ENCODE assay signal across 1 cellular context in the genomic region with DNA sequence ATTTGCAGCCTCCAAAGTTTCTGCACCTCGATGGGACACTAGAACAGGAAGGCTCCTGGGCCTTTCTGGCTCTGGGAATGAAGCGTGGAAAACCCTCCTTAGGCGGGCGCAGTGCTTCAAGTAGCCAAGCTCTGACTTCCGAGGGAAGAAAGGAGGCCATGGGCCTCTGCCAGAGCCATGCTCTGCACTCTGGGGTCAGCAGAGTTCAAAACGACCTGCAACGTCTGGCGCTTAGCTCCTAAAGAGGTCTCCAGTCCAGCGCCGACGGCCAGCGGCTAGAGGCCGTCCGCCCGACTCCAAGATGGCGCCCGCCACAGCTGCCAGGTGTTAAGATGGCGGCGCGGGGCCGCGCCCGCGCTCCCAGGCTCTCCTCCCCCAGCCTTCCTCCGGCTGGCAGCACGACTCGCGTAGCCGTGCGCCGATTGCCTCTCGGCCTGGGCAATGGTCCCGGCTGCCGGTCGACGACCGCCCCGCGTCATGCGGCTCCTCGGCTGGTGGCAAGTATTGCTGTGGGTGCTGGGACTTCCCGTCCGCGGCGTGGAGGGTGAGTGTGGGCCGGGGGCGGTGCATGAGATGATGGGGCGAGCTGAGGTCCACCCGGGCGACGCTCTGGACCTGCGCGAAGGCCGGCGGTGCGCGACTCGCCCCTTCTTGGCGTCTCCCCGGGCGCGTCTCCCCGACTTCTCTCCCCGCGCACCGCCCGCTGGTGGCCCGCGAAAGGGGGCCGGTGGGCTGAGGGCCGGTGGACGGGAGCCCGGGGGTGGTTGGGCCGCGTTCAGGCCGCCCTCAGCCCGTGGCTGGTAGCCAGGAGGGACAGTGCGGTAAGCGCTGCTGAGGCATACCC.
TF ChIP-seq lines count a peak whose summit lies in the region.

A gene with protein sequence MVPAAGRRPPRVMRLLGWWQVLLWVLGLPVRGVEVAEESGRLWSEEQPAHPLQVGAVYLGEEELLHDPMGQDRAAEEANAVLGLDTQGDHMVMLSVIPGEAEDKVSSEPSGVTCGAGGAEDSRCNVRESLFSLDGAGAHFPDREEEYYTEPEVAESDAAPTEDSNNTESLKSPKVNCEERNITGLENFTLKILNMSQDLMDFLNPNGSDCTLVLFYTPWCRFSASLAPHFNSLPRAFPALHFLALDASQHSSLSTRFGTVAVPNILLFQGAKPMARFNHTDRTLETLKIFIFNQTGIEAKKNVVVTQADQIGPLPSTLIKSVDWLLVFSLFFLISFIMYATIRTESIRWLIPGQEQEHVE (plus strand): TSS at position 385 of the 844 bp plus-strand sequence. CDS start 57 bp downstream, at position 442.

TF ChIP-seq in HepG2, 621 proteins besides CTCF, POLR2A, EP300 and RAD21 (continued from another document and continues in another):
- TF ChIP-seq, protein P1, sequence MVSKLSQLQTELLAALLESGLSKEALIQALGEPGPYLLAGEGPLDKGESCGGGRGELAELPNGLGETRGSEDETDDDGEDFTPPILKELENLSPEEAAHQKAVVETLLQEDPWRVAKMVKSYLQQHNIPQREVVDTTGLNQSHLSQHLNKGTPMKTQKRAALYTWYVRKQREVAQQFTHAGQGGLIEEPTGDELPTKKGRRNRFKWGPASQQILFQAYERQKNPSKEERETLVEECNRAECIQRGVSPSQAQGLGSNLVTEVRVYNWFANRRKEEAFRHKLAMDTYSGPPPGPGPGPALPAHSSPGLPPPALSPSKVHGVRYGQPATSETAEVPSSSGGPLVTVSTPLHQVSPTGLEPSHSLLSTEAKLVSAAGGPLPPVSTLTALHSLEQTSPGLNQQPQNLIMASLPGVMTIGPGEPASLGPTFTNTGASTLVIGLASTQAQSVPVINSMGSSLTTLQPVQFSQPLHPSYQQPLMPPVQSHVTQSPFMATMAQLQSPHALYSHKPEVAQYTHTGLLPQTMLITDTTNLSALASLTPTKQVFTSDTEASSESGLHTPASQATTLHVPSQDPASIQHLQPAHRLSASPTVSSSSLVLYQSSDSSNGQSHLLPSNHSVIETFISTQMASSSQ (IDR thresholded peaks at IDR 0.05; ENCODE audit: low read depth), result no peak
- TF ChIP-seq, protein P1 (CRISPR knock-in tag; IDR thresholded peaks at IDR 0.05; ENCODE audit: borderline replicate concordance), result peak; percentile 77
- TF ChIP-seq ZNF143 (CRISPR knock-in tag; IDR thresholded peaks at IDR 0.05) (peak; percentile 63), ASH2L (IDR thresholded peaks at IDR 0.05; ENCODE audit: insufficient read length, low read depth, low read length) (peak; percentile 86), MXD4 (CRISPR knock-in tag; IDR thresholded peaks at IDR 0.05) (peak; percentile 75), ZNF274 (CRISPR knock-in tag; IDR thresholded peaks at IDR 0.05) (peak; percentile 84; the same call in 1 of the 2 replicates), ZFP90 (CRISPR knock-in tag; IDR thresholded peaks at IDR 0.05; ENCODE audit: borderline replicate concordance) (peak; percentile 90; the same call in 1 of the 2 replicates), CEBPB (IDR thresholded peaks at IDR 0.05; ENCODE audit: borderline replicate concordance, low read depth, low read length) (no peak), POLR2AphosphoS5 (IDR thresholded peaks at IDR 0.05; ENCODE audit: low read depth, low read length) (peak; percentile 80), TAF1 (CRISPR knock-in tag; IDR thresholded peaks at IDR 0.05) (peak; percentile 100), SIN3B (IDR thresholded peaks at IDR 0.05; ENCODE audit: low read length) (no peak), ZFAT (CRISPR knock-in tag; conservative IDR thresholded peaks at IDR 0.05) (peak; percentile 70; the same call in 1 of the 2 replicates), MYNN (CRISPR knock-in tag; IDR thresholded peaks at IDR 0.05; ENCODE audit: low read depth) (no peak), ZNF510 (CRISPR knock-in tag; IDR thresholded peaks at IDR 0.05; ENCODE audit: low read depth) (peak; percentile 88; the same call in 1 of the 2 replicates), RORA (CRISPR knock-in tag; IDR thresholded peaks at IDR 0.05) (no peak), NCOA1 (CRISPR knock-in tag; IDR thresholded peaks at IDR 0.05) (no peak; the same call in 1 of the 2 replicates), ZNF776 (CRISPR knock-in tag; IDR thresholded peaks at IDR 0.05) (peak; percentile 97), ATRX (CRISPR knock-in tag; IDR thresholded peaks at IDR 0.05; ENCODE audit: borderline replicate concordance) (no peak), RXRB (CRISPR knock-in tag; IDR thresholded peaks at IDR 0.05; ENCODE audit: borderline replicate concordance) (peak; percentile 83), ZNF382 (CRISPR knock-in tag; IDR thresholded peaks at IDR 0.05; ENCODE audit: borderline replicate concordance) (no peak), ELF3 (CRISPR knock-in tag; IDR thresholded peaks at IDR 0.05) (peak; percentile 70)
- TF ChIP-seq, protein P2, sequence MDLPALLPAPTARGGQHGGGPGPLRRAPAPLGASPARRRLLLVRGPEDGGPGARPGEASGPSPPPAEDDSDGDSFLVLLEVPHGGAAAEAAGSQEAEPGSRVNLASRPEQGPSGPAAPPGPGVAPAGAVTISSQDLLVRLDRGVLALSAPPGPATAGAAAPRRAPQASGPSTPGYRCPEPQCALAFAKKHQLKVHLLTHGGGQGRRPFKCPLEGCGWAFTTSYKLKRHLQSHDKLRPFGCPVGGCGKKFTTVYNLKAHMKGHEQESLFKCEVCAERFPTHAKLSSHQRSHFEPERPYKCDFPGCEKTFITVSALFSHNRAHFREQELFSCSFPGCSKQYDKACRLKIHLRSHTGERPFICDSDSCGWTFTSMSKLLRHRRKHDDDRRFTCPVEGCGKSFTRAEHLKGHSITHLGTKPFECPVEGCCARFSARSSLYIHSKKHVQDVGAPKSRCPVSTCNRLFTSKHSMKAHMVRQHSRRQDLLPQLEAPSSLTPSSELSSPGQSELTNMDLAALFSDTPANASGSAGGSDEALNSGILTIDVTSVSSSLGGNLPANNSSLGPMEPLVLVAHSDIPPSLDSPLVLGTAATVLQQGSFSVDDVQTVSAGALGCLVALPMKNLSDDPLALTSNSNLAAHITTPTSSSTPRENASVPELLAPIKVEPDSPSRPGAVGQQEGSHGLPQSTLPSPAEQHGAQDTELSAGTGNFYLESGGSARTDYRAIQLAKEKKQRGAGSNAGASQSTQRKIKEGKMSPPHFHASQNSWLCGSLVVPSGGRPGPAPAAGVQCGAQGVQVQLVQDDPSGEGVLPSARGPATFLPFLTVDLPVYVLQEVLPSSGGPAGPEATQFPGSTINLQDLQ (CRISPR knock-in tag; IDR thresholded peaks at IDR 0.05), result no peak
- TF ChIP-seq, protein P3, sequence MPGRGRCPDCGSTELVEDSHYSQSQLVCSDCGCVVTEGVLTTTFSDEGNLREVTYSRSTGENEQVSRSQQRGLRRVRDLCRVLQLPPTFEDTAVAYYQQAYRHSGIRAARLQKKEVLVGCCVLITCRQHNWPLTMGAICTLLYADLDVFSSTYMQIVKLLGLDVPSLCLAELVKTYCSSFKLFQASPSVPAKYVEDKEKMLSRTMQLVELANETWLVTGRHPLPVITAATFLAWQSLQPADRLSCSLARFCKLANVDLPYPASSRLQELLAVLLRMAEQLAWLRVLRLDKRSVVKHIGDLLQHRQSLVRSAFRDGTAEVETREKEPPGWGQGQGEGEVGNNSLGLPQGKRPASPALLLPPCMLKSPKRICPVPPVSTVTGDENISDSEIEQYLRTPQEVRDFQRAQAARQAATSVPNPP (CRISPR knock-in tag; IDR thresholded peaks at IDR 0.05), result no peak
- TF ChIP-seq, protein P4, sequence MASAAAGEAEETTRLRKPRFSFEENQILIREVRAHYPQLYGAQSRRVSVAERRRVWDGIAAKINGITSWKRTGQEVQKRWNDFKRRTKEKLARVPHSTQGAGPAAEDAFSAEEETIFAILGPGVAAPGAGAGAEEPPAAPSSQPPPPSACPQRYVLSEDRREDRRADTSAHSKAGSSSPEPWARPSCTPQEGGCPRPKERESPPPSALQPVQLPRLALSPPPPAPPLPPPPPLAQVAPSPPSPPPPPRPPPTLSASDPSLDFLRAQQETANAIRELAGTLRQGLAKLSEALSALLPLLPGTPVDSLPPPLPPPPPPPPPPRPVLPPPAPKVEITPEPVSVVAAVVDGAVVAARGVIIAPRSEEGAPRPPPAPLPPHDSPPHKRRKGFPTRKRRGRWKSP (CRISPR knock-in tag; IDR thresholded peaks at IDR 0.05), result peak; percentile 72
- TF ChIP-seq, protein P5, sequence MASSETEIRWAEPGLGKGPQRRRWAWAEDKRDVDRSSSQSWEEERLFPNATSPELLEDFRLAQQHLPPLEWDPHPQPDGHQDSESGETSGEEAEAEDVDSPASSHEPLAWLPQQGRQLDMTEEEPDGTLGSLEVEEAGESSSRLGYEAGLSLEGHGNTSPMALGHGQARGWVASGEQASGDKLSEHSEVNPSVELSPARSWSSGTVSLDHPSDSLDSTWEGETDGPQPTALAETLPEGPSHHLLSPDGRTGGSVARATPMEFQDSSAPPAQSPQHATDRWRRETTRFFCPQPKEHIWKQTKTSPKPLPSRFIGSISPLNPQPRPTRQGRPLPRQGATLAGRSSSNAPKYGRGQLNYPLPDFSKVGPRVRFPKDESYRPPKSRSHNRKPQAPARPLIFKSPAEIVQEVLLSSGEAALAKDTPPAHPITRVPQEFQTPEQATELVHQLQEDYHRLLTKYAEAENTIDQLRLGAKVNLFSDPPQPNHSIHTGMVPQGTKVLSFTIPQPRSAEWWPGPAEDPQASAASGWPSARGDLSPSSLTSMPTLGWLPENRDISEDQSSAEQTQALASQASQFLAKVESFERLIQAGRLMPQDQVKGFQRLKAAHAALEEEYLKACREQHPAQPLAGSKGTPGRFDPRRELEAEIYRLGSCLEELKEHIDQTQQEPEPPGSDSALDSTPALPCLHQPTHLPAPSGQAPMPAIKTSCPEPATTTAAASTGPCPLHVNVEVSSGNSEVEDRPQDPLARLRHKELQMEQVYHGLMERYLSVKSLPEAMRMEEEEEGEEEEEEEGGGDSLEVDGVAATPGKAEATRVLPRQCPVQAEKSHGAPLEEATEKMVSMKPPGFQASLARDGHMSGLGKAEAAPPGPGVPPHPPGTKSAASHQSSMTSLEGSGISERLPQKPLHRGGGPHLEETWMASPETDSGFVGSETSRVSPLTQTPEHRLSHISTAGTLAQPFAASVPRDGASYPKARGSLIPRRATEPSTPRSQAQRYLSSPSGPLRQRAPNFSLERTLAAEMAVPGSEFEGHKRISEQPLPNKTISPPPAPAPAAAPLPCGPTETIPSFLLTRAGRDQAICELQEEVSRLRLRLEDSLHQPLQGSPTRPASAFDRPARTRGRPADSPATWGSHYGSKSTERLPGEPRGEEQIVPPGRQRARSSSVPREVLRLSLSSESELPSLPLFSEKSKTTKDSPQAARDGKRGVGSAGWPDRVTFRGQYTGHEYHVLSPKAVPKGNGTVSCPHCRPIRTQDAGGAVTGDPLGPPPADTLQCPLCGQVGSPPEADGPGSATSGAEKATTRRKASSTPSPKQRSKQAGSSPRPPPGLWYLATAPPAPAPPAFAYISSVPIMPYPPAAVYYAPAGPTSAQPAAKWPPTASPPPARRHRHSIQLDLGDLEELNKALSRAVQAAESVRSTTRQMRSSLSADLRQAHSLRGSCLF (CRISPR knock-in tag; IDR thresholded peaks at IDR 0.05; ENCODE audit: borderline replicate concordance), result 0 out of 2 replicates have a peak, but pooled peaks have one; percentile 68
- TF ChIP-seq, protein P6, sequence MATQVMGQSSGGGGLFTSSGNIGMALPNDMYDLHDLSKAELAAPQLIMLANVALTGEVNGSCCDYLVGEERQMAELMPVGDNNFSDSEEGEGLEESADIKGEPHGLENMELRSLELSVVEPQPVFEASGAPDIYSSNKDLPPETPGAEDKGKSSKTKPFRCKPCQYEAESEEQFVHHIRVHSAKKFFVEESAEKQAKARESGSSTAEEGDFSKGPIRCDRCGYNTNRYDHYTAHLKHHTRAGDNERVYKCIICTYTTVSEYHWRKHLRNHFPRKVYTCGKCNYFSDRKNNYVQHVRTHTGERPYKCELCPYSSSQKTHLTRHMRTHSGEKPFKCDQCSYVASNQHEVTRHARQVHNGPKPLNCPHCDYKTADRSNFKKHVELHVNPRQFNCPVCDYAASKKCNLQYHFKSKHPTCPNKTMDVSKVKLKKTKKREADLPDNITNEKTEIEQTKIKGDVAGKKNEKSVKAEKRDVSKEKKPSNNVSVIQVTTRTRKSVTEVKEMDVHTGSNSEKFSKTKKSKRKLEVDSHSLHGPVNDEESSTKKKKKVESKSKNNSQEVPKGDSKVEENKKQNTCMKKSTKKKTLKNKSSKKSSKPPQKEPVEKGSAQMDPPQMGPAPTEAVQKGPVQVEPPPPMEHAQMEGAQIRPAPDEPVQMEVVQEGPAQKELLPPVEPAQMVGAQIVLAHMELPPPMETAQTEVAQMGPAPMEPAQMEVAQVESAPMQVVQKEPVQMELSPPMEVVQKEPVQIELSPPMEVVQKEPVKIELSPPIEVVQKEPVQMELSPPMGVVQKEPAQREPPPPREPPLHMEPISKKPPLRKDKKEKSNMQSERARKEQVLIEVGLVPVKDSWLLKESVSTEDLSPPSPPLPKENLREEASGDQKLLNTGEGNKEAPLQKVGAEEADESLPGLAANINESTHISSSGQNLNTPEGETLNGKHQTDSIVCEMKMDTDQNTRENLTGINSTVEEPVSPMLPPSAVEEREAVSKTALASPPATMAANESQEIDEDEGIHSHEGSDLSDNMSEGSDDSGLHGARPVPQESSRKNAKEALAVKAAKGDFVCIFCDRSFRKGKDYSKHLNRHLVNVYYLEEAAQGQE (IDR thresholded peaks at IDR 0.05; ENCODE audit: borderline replicate concordance in 1 of 2, low read depth in 1 of 2, low read length in 2 of 2), result peak in 1 of 2 experiments; percentile 74; a peak in 1 of 4 replicates
- TF ChIP-seq, protein P7, sequence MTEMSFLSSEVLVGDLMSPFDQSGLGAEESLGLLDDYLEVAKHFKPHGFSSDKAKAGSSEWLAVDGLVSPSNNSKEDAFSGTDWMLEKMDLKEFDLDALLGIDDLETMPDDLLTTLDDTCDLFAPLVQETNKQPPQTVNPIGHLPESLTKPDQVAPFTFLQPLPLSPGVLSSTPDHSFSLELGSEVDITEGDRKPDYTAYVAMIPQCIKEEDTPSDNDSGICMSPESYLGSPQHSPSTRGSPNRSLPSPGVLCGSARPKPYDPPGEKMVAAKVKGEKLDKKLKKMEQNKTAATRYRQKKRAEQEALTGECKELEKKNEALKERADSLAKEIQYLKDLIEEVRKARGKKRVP (CRISPR knock-in tag; IDR thresholded peaks at IDR 0.05), result no peak; a peak in 1 of 4 replicates
- TF ChIP-seq, protein P8, sequence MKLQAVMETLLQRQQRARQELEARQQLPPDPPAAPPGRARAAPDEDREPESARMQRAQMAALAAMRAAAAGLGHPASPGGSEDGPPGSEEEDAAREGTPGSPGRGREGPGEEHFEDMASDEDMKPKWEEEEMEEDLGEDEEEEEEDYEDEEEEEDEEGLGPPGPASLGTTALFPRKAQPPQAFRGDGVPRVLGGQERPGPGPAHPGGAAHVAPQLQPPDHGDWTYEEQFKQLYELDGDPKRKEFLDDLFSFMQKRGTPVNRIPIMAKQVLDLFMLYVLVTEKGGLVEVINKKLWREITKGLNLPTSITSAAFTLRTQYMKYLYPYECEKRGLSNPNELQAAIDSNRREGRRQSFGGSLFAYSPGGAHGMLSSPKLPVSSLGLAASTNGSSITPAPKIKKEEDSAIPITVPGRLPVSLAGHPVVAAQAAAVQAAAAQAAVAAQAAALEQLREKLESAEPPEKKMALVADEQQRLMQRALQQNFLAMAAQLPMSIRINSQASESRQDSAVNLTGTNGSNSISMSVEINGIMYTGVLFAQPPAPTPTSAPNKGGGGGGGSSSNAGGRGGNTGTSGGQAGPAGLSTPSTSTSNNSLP (IDR thresholded peaks at IDR 0.05; ENCODE audit: low read depth, low read length), result no peak
